ENCODE assay signal across 8 cellular contexts in the genomic region with DNA sequence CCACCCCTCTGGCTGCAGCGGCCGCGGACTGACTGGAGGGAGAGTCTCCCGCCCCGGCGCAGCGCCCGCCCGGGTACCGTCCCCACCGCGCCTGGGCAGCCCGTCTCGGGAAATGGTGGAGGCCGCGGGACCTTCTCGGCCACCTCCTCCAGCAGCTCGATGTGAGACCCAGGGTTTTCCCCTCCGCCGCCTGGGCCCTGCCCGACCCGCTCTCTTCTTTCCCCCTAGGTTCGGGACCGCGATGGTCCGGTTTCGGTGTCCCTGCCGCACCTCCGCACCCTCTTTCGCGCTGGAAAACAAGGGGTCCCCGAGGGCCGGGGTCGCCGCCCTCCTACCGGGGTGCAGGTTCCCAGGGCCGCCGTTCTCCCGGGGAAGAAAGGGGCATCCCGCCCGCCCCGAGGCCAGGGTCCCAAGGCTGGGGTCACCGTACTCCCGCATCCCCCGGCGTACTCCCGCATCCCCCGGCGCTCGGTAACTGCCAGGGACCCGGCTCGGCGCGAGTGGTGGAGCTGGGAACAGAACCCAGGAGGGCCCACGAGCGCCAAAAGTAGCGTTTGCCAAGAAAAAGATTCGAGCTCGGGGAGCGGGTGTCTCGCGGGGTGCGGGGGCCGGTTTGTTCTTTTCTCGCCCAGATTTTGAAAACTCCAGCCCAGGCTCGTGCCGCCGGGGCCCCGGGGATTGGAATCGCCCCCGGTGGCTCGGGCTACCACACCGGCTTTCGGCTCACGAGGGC. TPM values are rescaled to one million over a fixed set of nuclear protein-coding genes. Genes with fewer than 3 reads are reported as not detected.
A peak's percentile ranks its signal among the peaks of the same experiment; 100 is the strongest.
DNase-seq lines count a peak whose midpoint lies in the region; ATAC-seq and TF ChIP-seq lines count a peak whose summit lies in the region.

No MANE protein-coding gene starts in this region.

- DNase-seq in MG63 (peak; percentile 31), lower leg skin (ENCODE audit: low spot score in 2 of 2) (peak in 1 of 2 donors; percentile 89), NCI-H748 treated with DMSO at 0.1 percent for 48 hours (lab: John Stamatoyannopoulos, UW) (no peak)
- no peak for DNase-seq in central memory CD8-positive, alpha-beta T cell (ENCODE audit: low spot score in 2 of 2)

- intact Hi-C loops in lower leg skin (cut with DNase I; ENCODE audit: low total_unique reads): no loop called here

- H3K27ac Mint-ChIP-seq in central memory CD8-positive, alpha-beta T cell (ENCODE audit: low read depth): no peak overlapping the region

- no peak for ATAC-seq in central memory CD8-positive, alpha-beta T cell (replicated peaks; ENCODE audit: extremely low read depth, poor library complexity, severe bottlenecking)
- ATAC-seq in HG02678 (IDR thresholded peaks at IDR 0.05; ENCODE audit: unreplicated experiment) (no peak), GM18870 (IDR thresholded peaks at IDR 0.05; ENCODE audit: unreplicated experiment) (no peak)

- H3K27me3 Mint-ChIP-seq in central memory CD8-positive, alpha-beta T cell: peaks cover 71% of the 10 kb centered on the region

- H3K9ac ChIP-seq in BLaER1: no peak overlapping the region

- no peaks in the 10 kb centered on the region for H3K9me3 Mint-ChIP-seq in central memory CD8-positive, alpha-beta T cell

- H3K27me3 ChIP-seq in BLaER1 (peaks cover 98% of the 10 kb centered on the region), MG63 (no peaks in the 10 kb centered on the region)

- H3K4me3 ChIP-seq in BLaER1 (peak overlapping the region; percentile 66; the same call in 1 of the 2 replicates), MG63 (peak overlapping the region; percentile 87), lower leg skin (ENCODE audit: low read depth, poor library complexity, severe bottlenecking) (peak overlapping the region; percentile 76)

- peak overlapping the region; percentile 75 for H3K4me3 Mint-ChIP-seq in central memory CD8-positive, alpha-beta T cell

- peaks cover 63% of the 10 kb centered on the region for H3K4me1 ChIP-seq in BLaER1

- no peaks in the 10 kb centered on the region for H3K9me3 ChIP-seq in BLaER1
- no peaks in the 10 kb centered on the region for H3K9me3 ChIP-seq in MG63

- WGBS in lower leg skin, 2 donors: 0 to 1% methylated on average over 23 to 54 of the region's 75 CpGs

- no peak for TF ChIP-seq CTCF in lower leg skin (IDR thresholded peaks at IDR 0.05)

- H3K27ac ChIP-seq in BLaER1: no peak overlapping the region
- peak overlapping the region; percentile 91 for H3K27ac ChIP-seq in temporal lobe (ENCODE audit: low read depth, low read length)

- H3K36me3 ChIP-seq in BLaER1: no peaks in the 10 kb centered on the region
- peaks cover 12% of the 10 kb centered on the region for H3K36me3 ChIP-seq in MG63

- peaks cover 87% of the 10 kb centered on the region for H4K20me1 ChIP-seq in BLaER1

- peaks cover 16% of the 10 kb centered on the region for H3K36me3 Mint-ChIP-seq in central memory CD8-positive, alpha-beta T cell (ENCODE audit: insufficient read depth)

- peak overlapping the region; percentile 99 for H3K4me2 ChIP-seq in BLaER1

- no peak for TF ChIP-seq POLR2A in lower leg skin (IDR thresholded peaks at IDR 0.05)

- H3K4me1 Mint-ChIP-seq in central memory CD8-positive, alpha-beta T cell: peaks cover 43% of the 10 kb centered on the region

RNA-seq across cellular contexts. Expression of a gene that starts 3.4 kb away (rescaled TPM):
- 17.3 and 25.0 TPM in 2 replicates for total RNA-seq in MG63 (2014; rRNA removed; shearing (Covaris generic); ENCODE audit: low replicate concordance)
- total RNA-seq in lower leg skin (100 to 1,000 TPM in 1 of 4 donors, 10 to 100 TPM in 3; 79.9 to 160 (median 91.3) TPM), temporal lobe (97.6 TPM)
